Comparison of ENCODE assay signal across 10 cellular contexts in the genomic region with DNA sequence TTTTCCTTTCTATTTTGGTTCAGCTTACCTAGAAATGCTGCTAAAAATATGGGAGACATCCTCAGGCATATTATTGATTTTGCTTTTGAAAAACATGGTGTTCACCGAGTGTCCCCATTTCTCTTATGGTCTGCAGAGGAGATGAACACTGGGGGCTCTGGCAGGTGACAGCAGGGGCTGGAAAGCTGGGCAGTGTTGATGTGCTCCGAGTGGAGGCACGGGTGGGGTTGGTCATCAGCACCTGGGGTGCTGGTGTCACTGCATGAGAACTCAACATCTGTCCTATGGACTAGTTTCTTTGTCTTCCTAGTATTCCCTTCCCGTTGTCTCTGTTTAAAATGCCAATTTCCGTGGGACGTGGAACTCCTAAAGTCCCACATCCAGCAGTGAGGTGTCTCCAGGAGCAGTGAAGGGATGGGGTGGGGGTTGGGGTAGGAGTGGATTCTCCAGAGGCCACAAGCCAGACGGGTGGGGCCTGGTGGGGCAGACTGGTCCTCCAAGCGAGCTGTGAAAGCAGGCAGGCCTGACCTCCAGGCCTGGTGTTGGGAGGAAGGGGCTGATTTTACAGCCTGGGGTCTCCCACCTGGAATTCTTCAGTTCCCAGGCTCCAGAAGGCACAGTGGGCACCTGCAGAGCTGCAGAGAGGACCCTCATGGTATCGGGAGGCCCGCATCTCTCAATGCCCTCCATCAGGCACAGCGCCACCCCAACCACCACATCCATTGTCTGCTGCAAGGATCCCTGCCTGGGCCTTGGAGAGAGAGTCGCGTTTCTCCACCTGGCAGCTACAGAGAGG. TPM values are rescaled to one million over a fixed set of nuclear protein-coding genes. Genes with fewer than 3 reads are reported as not detected.
DNase-seq lines count a peak whose midpoint lies in the region; ATAC-seq, FAIRE-seq and TF ChIP-seq lines count a peak whose summit lies in the region.
"Had no signal": no experiment of that assay in that cellular context is flagged by ENCODE, and none has a peak within 500 bp of the region (broad histone marks: within the 10 kb centered on the region; RNA-seq: fewer than 3 reads in every experiment).

No MANE protein-coding gene starts in this region.

- peak overlapping the region; percentile 82 for H3K27ac ChIP-seq in cardiac muscle cell
- 0 out of 2 replicates have a peak overlapping the region, but pooled peaks have one; percentile 89 for H3K27ac ChIP-seq in GM12878 (ENCODE audit: control insufficient read depth, insufficient read depth)
- H3K27ac ChIP-seq in muscle layer of duodenum (ENCODE audit: low read length): peak overlapping the region; percentile 88
- peak overlapping the region; percentile 98 to 99 for H3K27ac ChIP-seq in uterus
- H3K27ac ChIP-seq: epithelial cell of prostate had no signal

- RAD21 ChIA-PET in GM12878 (lab: Charles Lee; ENCODE audit: unreplicated experiment): interaction anchor here (1.0 to 3.6 kb wide), 9 partner anchors 15 to 48 kb away, joined by 3 to 29 read pairs (median 5); a partner anchor contains a TSS

- H3K9ac ChIP-seq in GM12878 (ENCODE audit: control insufficient read depth, insufficient read depth, low read length): peak overlapping the region; percentile 85

- no peaks in the 10 kb centered on the region for H3K36me3 ChIP-seq in cardiac muscle cell
- H3K36me3 ChIP-seq in GM12878 (ENCODE audit: control insufficient read depth in 2 of 2, insufficient read depth in 2 of 2, low read length in 1 of 2): peaks cover 0 to 2% of the 10 kb centered on the region in 2 experiments; a peak in 3 of 4 replicates
- peaks cover 0 to 14% of the 10 kb centered on the region in 2 donors for H3K36me3 ChIP-seq in muscle layer of duodenum (ENCODE audit: control insufficient read depth in 1 of 2, insufficient read depth in 2 of 2, low read length in 2 of 2)
- H3K36me3 ChIP-seq in uterus: no peaks in the 10 kb centered on the region
- no peaks in the 10 kb centered on the region for H3K36me3 ChIP-seq in mucosa of descending colon (ENCODE audit: low read depth)

- TF ChIP-seq POLR2A in GM12878 (IDR thresholded peaks at IDR 0.05; ENCODE audit: low read depth, low read length) (no peak), uterus (IDR thresholded peaks at IDR 0.05) (no peak)

- no peak for FAIRE-seq in GM12878 (lab: Jason Lieb, UNC)

- ATAC-seq in left ventricle myocardium superior (no peak), GM12878 (no peak), mucosa of descending colon (no peak)

- TF ChIP-seq EP300 in GM12878 (IDR thresholded peaks at IDR 0.05; ENCODE audit: borderline replicate concordance in 1 of 2, control insufficient read depth in 1 of 2, low read depth in 2 of 2, low read length in 2 of 2): no peak

- no peak for TF ChIP-seq RAD21 in GM12878 (IDR thresholded peaks at IDR 0.05; ENCODE audit: insufficient read depth, low read depth, low read length)

- H3K4me3 ChIP-seq in cardiac muscle cell (no peak overlapping the region), GM12878 (peak overlapping the region; percentile 91), muscle layer of duodenum (ENCODE audit: low read depth in 1 of 2, low read length in 2 of 2) (peak overlapping the region in 1 of 2 donors; percentile 69), uterus (no peak overlapping the region), mucosa of descending colon (no peak overlapping the region)

- no TSS peak for BruUV-seq in GM12878 (replicated peaks; lab: Mats Ljungman, UMichigan)

- intact Hi-C loops in left ventricle myocardium superior (cut with micrococcal nuclease) (no loop called here), GM12878 (cut with micrococcal nuclease; ENCODE audit: unreplicated experiment) (no loop called here), uterus (cut with DNase I; ENCODE audit: low total_unique reads) (no loop called here), mucosa of descending colon (cut with DNase I, micrococcal nuclease) (no loop called here)

- peak overlapping the region; percentile 87 for H3K4me2 ChIP-seq in GM12878 (ENCODE audit: control insufficient read depth, insufficient read depth)

- WGBS in GM12878 (ENCODE audit: insufficient coverage, insufficient replicate concordance, low lambda C conversion rate, missing lambda C conversion rate): 87% methylated on average over 13 of the region's 13 CpGs

- CTCF ChIA-PET in GM12878 (lab: Yijun Ruan, JAX): interaction anchor here (0.8 to 11.6 kb wide), 8 partner anchors 15 to 596 kb away, joined by 3 to 72 read pairs (median 12); a partner anchor contains a TSS

- SMC1A ChIA-PET in GM12878 (lab: Charles Lee; ENCODE audit: uncharacterized antibody, unreplicated experiment): interaction anchor here (0.8 to 7.4 kb wide), 11 partner anchors 10 to 48 kb away, joined by 3 to 48 read pairs (median 7); no protein-coding TSS in a partner anchor

- H3K27me3 ChIP-seq in cardiac muscle cell (no peaks in the 10 kb centered on the region), GM12878 (replicated peaks in 1 of 2; ENCODE audit: control insufficient read depth in 2 of 2, insufficient read depth in 2 of 2, low read length in 1 of 2) (no peaks in the 10 kb centered on the region), muscle layer of duodenum (ENCODE audit: low read depth, low read length) (no peaks in the 10 kb centered on the region), uterus (no peaks in the 10 kb centered on the region)

- POLR2A ChIA-PET in GM12878 (lab: Charles Lee): interaction anchor here (0.7 to 3.8 kb wide), 10 partner anchors 20 to 36 kb away, joined by 3 to 26 read pairs (median 4); a partner anchor contains a TSS

- H3K79me2 ChIP-seq in GM12878 (ENCODE audit: control insufficient read depth, insufficient read depth, low read length): peaks cover 4% of the 10 kb centered on the region

- peak overlapping the region; percentile 76; the same call in 1 of the 2 replicates for H2AFZ ChIP-seq in GM12878 (ENCODE audit: control insufficient read depth, low read depth, low read length)

- H4K20me1 ChIP-seq in GM12878 (ENCODE audit: control insufficient read depth, insufficient read depth): no peaks in the 10 kb centered on the region

- in situ Hi-C loops in GM12878 (cut with MboI): loop anchor here (25.0 kb wide), 1 partner anchor 341 kb away; no protein-coding TSS in a partner anchor

- no peaks in the 10 kb centered on the region for H3K9me3 ChIP-seq in cardiac muscle cell (ENCODE audit: low read depth)
- H3K9me3 ChIP-seq in GM12878 (replicated peaks; ENCODE audit: control insufficient read depth, insufficient read depth, low read length): no peaks in the 10 kb centered on the region
- no peaks in the 10 kb centered on the region for H3K9me3 ChIP-seq in muscle layer of duodenum (ENCODE audit: control insufficient read depth in 1 of 2, low read length in 2 of 2)
- H3K9me3 ChIP-seq in uterus: no peaks in the 10 kb centered on the region
- H3K9me3 ChIP-seq in mucosa of descending colon: no peaks in the 10 kb centered on the region

- peaks cover 23% of the 10 kb centered on the region for H3K4me1 ChIP-seq in cardiac muscle cell (ENCODE audit: low read depth)
- H3K4me1 ChIP-seq in GM12878 (ENCODE audit: control insufficient read depth, insufficient read depth, low read length): peaks cover 60% of the 10 kb centered on the region
- H3K4me1 ChIP-seq in muscle layer of duodenum (ENCODE audit: control insufficient read depth in 1 of 2, insufficient read depth in 2 of 2, low read length in 2 of 2): peaks cover 11 to 22% of the 10 kb centered on the region in 2 donors
- peaks cover 8 to 9% of the 10 kb centered on the region in 2 donors for H3K4me1 ChIP-seq in uterus
- H3K4me1 ChIP-seq in mucosa of descending colon (ENCODE audit: low read depth): peaks cover 30% of the 10 kb centered on the region

- DNase-seq in cardiac muscle cell (ENCODE audit: low read depth in 1 of 2, low spot score in 1 of 2) (no peak), left ventricle myocardium superior (no peak), GM12878 (ENCODE audit: low read depth, low spot score) (no peak), uterus (no peak), mucosa of descending colon (no peak), iPS-NIHi11 (ENCODE audit: low spot score) (no peak), NCI-H187 treated with DMSO at 0.1 percent for 48 hours (lab: John Stamatoyannopoulos, UW) (no peak)

- no peak for TF ChIP-seq CTCF in cardiac muscle cell (IDR thresholded peaks at IDR 0.05; ENCODE audit: low read depth, low read length)
- no peak for TF ChIP-seq CTCF in GM12878 (IDR thresholded peaks at IDR 0.05 in 2 of 3, conservative IDR thresholded peaks at IDR 0.05 in 1 of 3; ENCODE audit: control insufficient read depth in 2 of 3, extremely low read depth in 1 of 3, insufficient read depth in 1 of 3, low read depth in 3 of 3, low read length in 3 of 3)
- TF ChIP-seq CTCF in uterus (IDR thresholded peaks at IDR 0.05): no peak
- no peak for TF ChIP-seq CTCF in mucosa of descending colon (IDR thresholded peaks at IDR 0.05)

RNA-seq across cellular contexts. Expression of a gene that starts 24.4 kb away (rescaled TPM):
- total RNA-seq in cardiac muscle cell: 31.7 and 34.3 TPM in 2 replicates
- 29.7 and 40.1 TPM in 2 replicates for polyA plus RNA-seq in cardiac muscle cell
- 3.0 TPM for total RNA-seq in left ventricle myocardium superior
- total RNA-seq in GM12878 (2013; cell fraction: nucleolus; rRNA removed): 7.9 and 10.6 TPM in 2 replicates
- 7.2 and 11.0 TPM in 2 replicates for total RNA-seq in GM12878 (2014; rRNA removed)
- total RNA-seq in GM12878 (2014; rRNA removed; fragmentation: Illumina TruSeq; extraction: Trizol): 2.3 and 2.8 TPM in 2 replicates
- total RNA-seq in GM12878 (2021): 12.1 and 14.3 TPM in 2 replicates
- polyA plus RNA-seq in GM12878 (2011; ENCODE audit: low read depth): 1.1 TPM
- 1.8 and 3.6 TPM in 2 replicates for polyA plus RNA-seq in GM12878 (2011; rRNA removed)
- polyA plus RNA-seq in GM12878 (2011; cell fraction: cytosol; rRNA removed): 3.6 and 8.5 TPM in 2 replicates
- 9.0 and 11.2 TPM in 2 replicates for polyA plus RNA-seq in GM12878 (2011; cell fraction: nucleus; rRNA removed)
- 5.9 and 7.2 TPM in 2 replicates for polyA plus RNA-seq in GM12878 (2012)
- polyA plus RNA-seq in GM12878 (2014; fragmentation: Illumina TruSeq; extraction: Trizol): 0.32 and 0.71 TPM in 2 replicates
- under 1 TPM; 0.05 to 0.46 TPM for polyA plus RNA-seq in GM12878 (2014; fragmentation: Nextera tagmentation; extraction: Ambion mirVana)
- polyA plus RNA-seq in GM12878 (2014; rRNA removed): 9.7 and 11.8 TPM in 2 replicates
- polyA plus RNA-seq in GM12878 (2016; fragmentation: Nextera tagmentation; extraction: Ambion mirVana): 1 to 10 TPM in 1 of 2 experiments, under 1 TPM in 1; 0.62 to 1.4 TPM
- 1.1 and 3.0 TPM in 2 replicates for polyA minus RNA-seq in GM12878 (2011; rRNA and poly(A)+ RNA removed)
- polyA minus RNA-seq in GM12878 (2011; cell fraction: cytosol; rRNA and poly(A)+ RNA removed): 3.5 and 5.1 TPM in 2 replicates
- 2.3 and 4.7 TPM in 2 replicates for polyA minus RNA-seq in GM12878 (2011; cell fraction: nucleus; rRNA and poly(A)+ RNA removed)
- 1 to 10 TPM in 3 of 4 donors, not detected in 1; 2.0 to 8.4 (median 6.7) TPM for total RNA-seq in uterus
- total RNA-seq in mucosa of descending colon: 10 to 100 TPM; 10.9 to 11.8 (median 11.3) TPM

RNA-seq across cellular contexts. Expression of a gene that starts 35.0 kb away (rescaled TPM):
- total RNA-seq in cardiac muscle cell (222 and 270 TPM in 2 replicates), left ventricle myocardium superior (131 TPM), GM12878 (2014; rRNA removed) (111 and 122 TPM in 2 replicates), GM12878 (2014; rRNA removed; fragmentation: Illumina TruSeq; extraction: Trizol) (32.1 and 38.7 TPM in 2 replicates), GM12878 (2021) (161 and 172 TPM in 2 replicates), uterus (10 to 100 TPM in 3 of 4 donors, 1 to 10 TPM in 1; 9.7 to 80.8 (median 37.9) TPM), mucosa of descending colon (100 to 1,000 TPM; 151 to 228 (median 202) TPM)
- polyA plus RNA-seq in cardiac muscle cell (185 and 224 TPM in 2 replicates), GM12878 (2011; rRNA removed) (56.3 and 88.0 TPM in 2 replicates), GM12878 (2014; fragmentation: Illumina TruSeq; extraction: Trizol) (22.3 and 47.3 TPM in 2 replicates), GM12878 (2014; fragmentation: Nextera tagmentation; extraction: Ambion mirVana) (10 to 100 TPM in 1 of 2 experiments, 1 to 10 TPM in 1; 5.1 to 12.6 TPM), GM12878 (2014; rRNA removed) (139 and 159 TPM in 2 replicates), GM12878 (2016; fragmentation: Nextera tagmentation; extraction: Ambion mirVana) (10 to 100 TPM; 66.4 to 87.4 TPM)
- 152 and 192 TPM in 2 replicates for total RNA-seq in GM12878 (2013; cell fraction: nucleolus; rRNA removed)
- 43.7 TPM for polyA plus RNA-seq in GM12878 (2011; ENCODE audit: low read depth)
- 135 and 158 TPM in 2 replicates for polyA plus RNA-seq in GM12878 (2011; cell fraction: cytosol; rRNA removed)
- 309 and 343 TPM in 2 replicates for polyA plus RNA-seq in GM12878 (2011; cell fraction: nucleus; rRNA removed)
- polyA plus RNA-seq in GM12878 (2012): 96.5 and 107 TPM in 2 replicates
- 40.9 and 86.3 TPM in 2 replicates for polyA minus RNA-seq in GM12878 (2011; rRNA and poly(A)+ RNA removed)
- polyA minus RNA-seq in GM12878 (2011; cell fraction: cytosol; rRNA and poly(A)+ RNA removed): 35.8 and 41.2 TPM in 2 replicates
- polyA minus RNA-seq in GM12878 (2011; cell fraction: nucleus; rRNA and poly(A)+ RNA removed): 59.8 and 89.9 TPM in 2 replicates

RNA-seq across cellular contexts. Expression of a gene that starts 46.9 kb away (rescaled TPM):
- total RNA-seq in cardiac muscle cell: 0.11 and 0.24 TPM in 2 replicates
- polyA plus RNA-seq in cardiac muscle cell: 0.31 TPM in 1 of 2 replicates, not detected in the other
- 16.2 TPM for total RNA-seq in left ventricle myocardium superior
- total RNA-seq in GM12878 (2013; cell fraction: nucleolus; rRNA removed): 12.9 and 13.9 TPM in 2 replicates
- total RNA-seq in GM12878 (2014; rRNA removed): 3.7 and 4.5 TPM in 2 replicates
- total RNA-seq in GM12878 (2014; rRNA removed; fragmentation: Illumina TruSeq; extraction: Trizol): 5.7 TPM in 2 replicates
- total RNA-seq in GM12878 (2021): 5.7 and 6.2 TPM in 2 replicates
- 4.4 TPM for polyA plus RNA-seq in GM12878 (2011; ENCODE audit: low read depth)
- polyA plus RNA-seq in GM12878 (2011; rRNA removed): 9.7 and 12.6 TPM in 2 replicates
- 4.6 and 5.5 TPM in 2 replicates for polyA plus RNA-seq in GM12878 (2011; cell fraction: cytosol; rRNA removed)
- polyA plus RNA-seq in GM12878 (2011; cell fraction: nucleus; rRNA removed): 14.7 and 18.1 TPM in 2 replicates
- polyA plus RNA-seq in GM12878 (2012): 5.3 and 7.0 TPM in 2 replicates
- polyA plus RNA-seq in GM12878 (2014; fragmentation: Illumina TruSeq; extraction: Trizol): 7.9 and 8.3 TPM in 2 replicates
- 1 to 10 TPM in 1 of 2 experiments, under 1 TPM in 1; 0.66 to 2.6 TPM for polyA plus RNA-seq in GM12878 (2014; fragmentation: Nextera tagmentation; extraction: Ambion mirVana)
- polyA plus RNA-seq in GM12878 (2014; rRNA removed): 6.0 and 7.0 TPM in 2 replicates
- polyA plus RNA-seq in GM12878 (2016; fragmentation: Nextera tagmentation; extraction: Ambion mirVana): 1 to 10 TPM; 2.0 to 2.2 TPM
- 7.5 and 8.2 TPM in 2 replicates for polyA minus RNA-seq in GM12878 (2011; rRNA and poly(A)+ RNA removed)
- 2.6 and 3.2 TPM in 2 replicates for polyA minus RNA-seq in GM12878 (2011; cell fraction: cytosol; rRNA and poly(A)+ RNA removed)
- polyA minus RNA-seq in GM12878 (2011; cell fraction: nucleus; rRNA and poly(A)+ RNA removed): 5.1 and 6.5 TPM in 2 replicates
- 10 to 100 TPM; 16.7 to 47.7 (median 25.6) TPM for total RNA-seq in uterus
- total RNA-seq in mucosa of descending colon: 1 to 10 TPM; 4.1 to 9.1 (median 5.5) TPM
- polyA plus RNA-seq: neural cell had no signal
